Comparison of ENCODE assay signal across 31 cellular contexts in the genomic region with DNA sequence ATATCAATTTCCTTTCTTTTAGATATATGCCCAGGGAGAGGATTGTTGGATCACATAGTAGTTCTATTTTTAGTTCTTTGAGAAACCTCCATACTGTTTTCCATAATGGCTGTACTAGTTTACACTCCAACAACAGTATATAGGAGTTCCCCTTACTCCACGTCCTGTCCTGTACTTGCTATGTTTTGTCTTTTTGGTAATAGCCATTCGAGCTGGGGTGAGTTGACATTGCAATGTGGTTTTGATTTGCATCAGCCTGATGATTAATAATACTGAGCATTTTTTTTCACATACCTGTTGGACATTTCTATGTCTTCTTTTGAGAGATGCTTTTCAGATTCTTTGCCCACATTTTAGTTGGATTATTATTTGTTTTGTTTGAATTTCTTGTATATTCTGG.
"Had no signal": no experiment of that assay in that cellular context is flagged by ENCODE, and none has a peak within 500 bp of the region (broad histone marks: within the 10 kb centered on the region; RNA-seq: fewer than 3 reads in every experiment).

No MANE protein-coding gene starts in this region.

- H3K27me3 ChIP-seq: ascending aorta had no signal

- ATAC-seq: activated T-helper 17 cell treated with anti-CD3 and anti-CD28 coated beads, Interleukin-2, amount 50 U/mL, for 72 hours; body of pancreas; Panc1 had no signal

- H3K4me2 ChIP-seq: KMS-11 had no signal

- H3K4me3 Mint-ChIP-seq: activated CD4-positive, alpha-beta memory T cell treated with anti-CD3 and anti-CD28 coated beads, Interleukin-2, amount 10 ng/mL, durations not matched to agents 7 days and 5 days; activated naive CD4-positive, alpha-beta T cell treated with anti-CD3 and anti-CD28 coated beads, Interleukin-2, amount 50 U/mL, for 24 hours; activated naive CD8-positive, alpha-beta T cell treated with anti-CD3 and anti-CD28 coated beads, Interleukin-2, amount 10 ng/mL, durations not matched to agents 7 days and 5 days; activated T-cell treated with anti-CD3 and anti-CD28 coated beads, Interleukin-2, amount 50 U/mL, for 72 hours; activated T-helper 17 cell treated with anti-CD3 and anti-CD28 coated beads, Interleukin-2, amount 50 U/mL, for 72 hours had no signal

- H3K27ac ChIP-seq: ascending aorta, body of pancreas, KMS-11, WERI-Rb-1 had no signal

- H3K9me3 ChIP-seq: ascending aorta, body of pancreas had no signal

- H3K4me1 Mint-ChIP-seq: activated CD4-positive, alpha-beta memory T cell treated with anti-CD3 and anti-CD28 coated beads, Interleukin-2, amount 10 ng/mL, durations not matched to agents 7 days and 5 days; activated naive CD4-positive, alpha-beta T cell treated with anti-CD3 and anti-CD28 coated beads, Interleukin-2, amount 50 U/mL, for 24 hours; activated naive CD8-positive, alpha-beta T cell treated with anti-CD3 and anti-CD28 coated beads, Interleukin-2, amount 10 ng/mL, durations not matched to agents 7 days and 5 days; activated T-helper 17 cell treated with anti-CD3 and anti-CD28 coated beads, Interleukin-2, amount 50 U/mL, for 72 hours had no signal

- H3K27me3 Mint-ChIP-seq: activated CD4-positive, alpha-beta memory T cell treated with anti-CD3 and anti-CD28 coated beads, Interleukin-2, amount 10 ng/mL, durations not matched to agents 7 days and 5 days had no signal

- H3K36me3 ChIP-seq: ascending aorta, WERI-Rb-1 had no signal

- H3K27ac Mint-ChIP-seq: activated CD4-positive, alpha-beta memory T cell treated with anti-CD3 and anti-CD28 coated beads, Interleukin-2, amount 10 ng/mL, durations not matched to agents 7 days and 5 days; activated naive CD4-positive, alpha-beta T cell treated with anti-CD3 and anti-CD28 coated beads, Interleukin-2, amount 50 U/mL, for 24 hours; activated naive CD8-positive, alpha-beta T cell treated with anti-CD3 and anti-CD28 coated beads, Interleukin-2, amount 10 ng/mL, durations not matched to agents 7 days and 5 days; activated T-cell treated with anti-CD3 and anti-CD28 coated beads, Interleukin-2, amount 50 U/mL, for 72 hours; activated T-helper 17 cell treated with anti-CD3 and anti-CD28 coated beads, Interleukin-2, amount 50 U/mL, for 72 hours had no signal

- H3K9me3 Mint-ChIP-seq: activated CD4-positive, alpha-beta memory T cell treated with anti-CD3 and anti-CD28 coated beads, Interleukin-2, amount 10 ng/mL, durations not matched to agents 7 days and 5 days; activated naive CD4-positive, alpha-beta T cell treated with anti-CD3 and anti-CD28 coated beads, Interleukin-2, amount 50 U/mL, for 24 hours; activated naive CD8-positive, alpha-beta T cell treated with anti-CD3 and anti-CD28 coated beads, Interleukin-2, amount 10 ng/mL, durations not matched to agents 7 days and 5 days had no signal

- H3K9ac ChIP-seq: KMS-11 had no signal

- H3K4me1 ChIP-seq: ascending aorta, body of pancreas had no signal

- H3K36me3 Mint-ChIP-seq: activated naive CD4-positive, alpha-beta T cell treated with anti-CD3 and anti-CD28 coated beads, Interleukin-2, amount 50 U/mL, for 24 hours; activated naive CD8-positive, alpha-beta T cell treated with anti-CD3 and anti-CD28 coated beads, Interleukin-2, amount 10 ng/mL, durations not matched to agents 7 days and 5 days had no signal

- H3K4me3 ChIP-seq: ascending aorta, body of pancreas had no signal

- DNase-seq: activated CD4-positive, alpha-beta memory T cell treated with anti-CD3 and anti-CD28 coated beads, Interleukin-2, amount 10 ng/mL, durations not matched to agents 7 days and 5 days; activated CD4-positive, alpha-beta T cell treated with anti-CD3 and anti-CD28 coated beads for 1 hour; activated CD4-positive, alpha-beta T cell treated with anti-CD3 and anti-CD28 coated beads for 48 hours; activated CD4-positive, CD25-positive, alpha-beta regulatory T cell; activated CD8-positive, alpha-beta memory T cell treated with anti-CD3 and anti-CD28 coated beads for 24 hours; activated effector memory CD4-positive, alpha-beta T cell treated with anti-CD3 and anti-CD28 coated beads, Interleukin-2, amount 50 U/mL, for 16 hours; activated naive CD4-positive, alpha-beta T cell treated with Interleukin-2 at 50 U/mL for 16 hours; activated naive CD8-positive, alpha-beta T cell treated with anti-CD3 and anti-CD28 coated beads, Interleukin-2, amount 10 ng/mL, durations not matched to agents 7 days and 5 days; activated T-cell treated with anti-CD3 and anti-CD28 coated beads, Interleukin-2, amount 50 U/mL, for 1 hour; activated T-cell treated with anti-CD3 and anti-CD28 coated beads, Interleukin-2, amount 50 U/mL, for 72 hours; amygdala; body of pancreas; central memory CD4-positive, alpha-beta T cell; NCI-H1105; NCI-H1417 treated with DMSO at 0.1 percent for 48 hours; NCI-H187 treated with DMSO at 0.1 percent for 48 hours; NCI-H2081; NCI-H2171 treated with DMSO at 0.1 percent for 48 hours; NCI-H2227 treated with DMSO at 0.1 percent for 48 hours; NCI-H446; NCI-H510A treated with DMSO at 0.1 percent for 48 hours; NCI-H69; SHP77 treated with DMSO at 0.1 percent for 48 hours; SW 1271; T1000; WERI-Rb-1 had no signal
